Comparison of ENCODE assay signal across 9 cellular contexts in the genomic region with DNA sequence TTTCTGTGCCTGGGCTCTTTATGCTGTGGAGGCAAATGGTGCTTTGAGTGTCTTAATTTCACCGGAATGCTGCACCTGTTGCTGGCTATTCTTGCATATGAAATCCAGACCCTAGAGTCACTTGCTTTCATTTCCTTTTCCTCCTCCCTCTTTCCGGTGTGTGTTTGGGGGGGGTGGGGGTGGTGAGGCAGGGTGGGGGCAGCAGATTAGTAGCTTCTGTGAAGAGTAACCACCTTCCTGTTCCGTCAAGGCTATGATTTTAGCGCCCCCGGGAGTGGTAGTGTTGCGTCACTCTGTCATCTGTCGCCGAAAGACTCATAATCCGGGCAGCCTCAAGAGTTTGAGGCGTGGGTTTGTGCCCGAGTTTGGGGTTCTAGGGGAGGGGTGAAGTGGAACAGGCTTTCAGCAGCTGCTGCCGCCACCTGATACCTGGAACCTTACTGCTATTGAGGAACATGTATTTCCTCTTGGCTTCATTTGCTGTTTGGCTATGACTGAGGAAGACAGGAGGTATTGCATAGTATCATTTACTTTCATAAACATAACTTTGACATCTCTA. TPM values are rescaled to one million over a fixed set of nuclear protein-coding genes. Genes with fewer than 3 reads are reported as not detected.
DNase-seq lines count a peak whose midpoint lies in the region; ATAC-seq and TF ChIP-seq lines count a peak whose summit lies in the region.
"Had no signal": no experiment of that assay in that cellular context is flagged by ENCODE, and none has a peak within 500 bp of the region (broad histone marks: within the 10 kb centered on the region; RNA-seq: fewer than 3 reads in every experiment).

No MANE protein-coding gene starts in this region.

- H3K27ac Mint-ChIP-seq in osteocyte (ENCODE audit: unreplicated experiment) = no peak overlapping the region

- no peaks in the 10 kb centered on the region for H3K27me3 ChIP-seq in prostate gland (replicated peaks; ENCODE audit: insufficient read depth)
- H3K27me3 ChIP-seq: heart right ventricle had no signal

- no peaks in the 10 kb centered on the region for H3K36me3 ChIP-seq in prostate gland
- H3K36me3 ChIP-seq: heart right ventricle had no signal

- no peaks in the 10 kb centered on the region for H3K27me3 Mint-ChIP-seq in osteocyte (ENCODE audit: unreplicated experiment)

- TF ChIP-seq CTCF in prostate gland (IDR thresholded peaks at IDR 0.05) (no peak), osteocyte (IDR thresholded peaks at IDR 0.05) (no peak)

- H3K4me1 Mint-ChIP-seq in osteocyte (ENCODE audit: unreplicated experiment) = peaks cover 58% of the 10 kb centered on the region

- peak; percentile 70 for DNase-seq in NOMO-1 treated with dmso at 0.1 percent for 144 hours (lab: John Stamatoyannopoulos, UW; ENCODE audit: unreplicated experiment)
- DNase-seq in activated naive CD4-positive, alpha-beta T cell treated with anti-CD3 and anti-CD28 coated beads, Interleukin-2, amount 50 U/mL, for 16 hours = peak; percentile 60
- peak; percentile 36 to 43 for DNase-seq in stimulated activated CD4-positive, alpha-beta T cell treated with anti-CD3 and anti-CD28 coated beads, Interleukin-15, amount 100 ng/mL, for 48 hours (ENCODE audit: low read depth in 2 of 2)
- DNase-seq in NCI-H446 (lab: John Stamatoyannopoulos, UW) = no peak
- DNase-seq in prostate gland (ENCODE audit: low spot score) = no peak
- no peak for DNase-seq in osteocyte (ENCODE audit: extremely low spot score, unreplicated experiment)
- DNase-seq: heart right ventricle had no signal

- H3K4me1 ChIP-seq in prostate gland (replicated peaks) = peaks cover 6% of the 10 kb centered on the region

- ATAC-seq in GM18502 (IDR thresholded peaks at IDR 0.05; ENCODE audit: poor library complexity, unreplicated experiment) (peak; percentile 69), HG02759 (IDR thresholded peaks at IDR 0.05; ENCODE audit: unreplicated experiment) (peak; percentile 59)

- H3K36me3 Mint-ChIP-seq in osteocyte (ENCODE audit: unreplicated experiment) = no peaks in the 10 kb centered on the region

- no peak for TF ChIP-seq POLR2A in prostate gland (IDR thresholded peaks at IDR 0.05)

- intact Hi-C loops in prostate gland (cut with DNase I) = no loop called here

- H3K4me3 Mint-ChIP-seq in osteocyte (ENCODE audit: unreplicated experiment) = no peak overlapping the region

- no peak overlapping the region for H3K27ac ChIP-seq in prostate gland

- no peaks in the 10 kb centered on the region for H3K9me3 Mint-ChIP-seq in osteocyte (ENCODE audit: unreplicated experiment)

- 69% methylated on average over 12 of the region's 12 CpGs for WGBS in prostate gland

- no peak overlapping the region for H3K4me3 ChIP-seq in prostate gland

- H3K9me3 ChIP-seq in prostate gland = no peaks in the 10 kb centered on the region
- H3K9me3 ChIP-seq: heart right ventricle had no signal

RNA-seq across cellular contexts. Expression of a gene that starts 49.1 kb away (rescaled TPM):
- total RNA-seq in prostate gland (100 to 1,000 TPM; 150 to 188 TPM), osteocyte (144 and 152 TPM in 2 replicates)

Comparison
In these comparisons a context has a peak if more than half of its experiments do, and no peak if none do; other contexts are left out.
1. DNase-seq: peak in NOMO-1 treated with dmso at 0.1 percent for 144 hours (single experiment), activated naive CD4-positive, alpha-beta T cell treated with anti-CD3 and anti-CD28 coated beads, Interleukin-2, amount 50 U/mL, for 16 hours (single experiment) and stimulated activated CD4-positive, alpha-beta T cell treated with anti-CD3 and anti-CD28 coated beads, Interleukin-15, amount 100 ng/mL, for 48 hours (2 of 2); none in NCI-H446 (0 of 2), prostate gland (single experiment) and osteocyte (single experiment).